ENCODE assay signal across 31 cellular contexts in genomic region chr1:81044708-81045107, GRCh38.
DNase-seq lines count a peak whose midpoint lies in the region; ATAC-seq and TF ChIP-seq lines count a peak whose summit lies in the region.
"Had no signal": no experiment of that assay in that cellular context is flagged by ENCODE, and none has a peak within 500 bp of the region (broad histone marks: within the 10 kb centered on the region; RNA-seq: fewer than 3 reads in every experiment).

No MANE protein-coding gene starts in this region.

- H4K20me1 ChIP-seq in SK-N-SH (ENCODE audit: insufficient read depth), result no peaks in the 10 kb centered on the region
- H4K20me1 ChIP-seq in SU-DHL-6 (ENCODE audit: low read depth, low read length), result no peaks in the 10 kb centered on the region
- H4K20me1 ChIP-seq: BLaER1 treated with 17β-estradiol and CSF1 and Interleukin-3, amounts not matched to agents 10 nM and 100 nM had no signal

- CTCF ChIA-PET in SK-N-SH (lab: Yijun Ruan, JAX), result no interaction called here

- H3F3A ChIP-seq in SK-N-SH (replicated peaks; ENCODE audit: insufficient read depth) (no peaks in the 10 kb centered on the region), SU-DHL-6 (ENCODE audit: insufficient read depth) (no peaks in the 10 kb centered on the region)

- DNase-seq in SK-N-SH (no peak), fibroblast of peridontal ligament (ENCODE audit: extremely low read depth) (peak; percentile 13), stromal cell of bone marrow (ENCODE audit: low read depth) (peak; percentile 1), DMS153 (lab: John Stamatoyannopoulos, UW) (no peak), NCI-H187 treated with DMSO at 0.1 percent for 48 hours (lab: John Stamatoyannopoulos, UW) (no peak)
- no peak for DNase-seq in stimulated activated CD4-positive, alpha-beta T cell treated with anti-CD3 and anti-CD28 coated beads, Interleukin-4, amount 100 ng/mL, for 1 hour
- DNase-seq: activated B cell treated with CpG ODN at 0.5 μM for 24 hours; activated CD8-positive, alpha-beta T cell treated with anti-CD3 and anti-CD28 coated beads for 36 hours; activated naive CD4-positive, alpha-beta T cell treated with anti-CD3 and anti-CD28 coated beads, Interleukin-2, amount 10 ng/mL, durations not matched to agents 7 days and 5 days; activated T-cell treated with anti-CD3 and anti-CD28 coated beads, Interleukin-2, amount 50 U/mL, for 48 hours; Calu3; foreskin fibroblast; GDM1; hypothalamus; kidney; NCI-H2029 treated with DMSO at 0.1 percent for 48 hours; NCI-H69; OCI-M1; posterior cingulate gyrus; stimulated activated CD4-positive, alpha-beta T cell treated with anti-CD3 and anti-CD28 coated beads, Interleukin-4, amount 100 ng/mL, for 24 hours; upper lobe of right lung had no signal

- ATAC-seq in SK-N-SH treated with all-trans-retinoic acid at 6 μM for 48 hours, result 0 out of 3 replicates have a peak, but pooled peaks have one; percentile 30
- ATAC-seq: A549; activated CD8-positive, alpha-beta T cell treated with anti-CD3 and anti-CD28 coated beads for 36 hours; HCT116; K562; natural killer cell treated with Interleukin-12 subunit alpha and Interleukin-12 subunit beta and Interleukin-15 and Interleukin-18, amount 100 ng/mL, for 72 hours; upper lobe of right lung had no signal

- no peaks in the 10 kb centered on the region for H3K36me3 ChIP-seq in SK-N-SH (replicated peaks in 1 of 2; ENCODE audit: control insufficient read depth in 1 of 2, insufficient read depth in 2 of 2, low read length in 1 of 2)
- no peaks in the 10 kb centered on the region for H3K36me3 ChIP-seq in SU-DHL-6 (ENCODE audit: low read length)
- H3K36me3 ChIP-seq: ascending aorta; BLaER1 treated with 17β-estradiol and CSF1 and Interleukin-3, amounts not matched to agents 10 nM and 100 nM; SJCRH30; upper lobe of right lung had no signal

- H3K79me2 ChIP-seq in SK-N-SH (ENCODE audit: insufficient read depth), result no peaks in the 10 kb centered on the region
- H3K79me2 ChIP-seq in SU-DHL-6 (ENCODE audit: insufficient read depth, low read length), result no peaks in the 10 kb centered on the region

- no peaks in the 10 kb centered on the region; a peak in 1 of 4 replicates for H3K4me1 ChIP-seq in SK-N-SH (ENCODE audit: control insufficient read depth in 1 of 2, insufficient read depth in 2 of 2, low read depth in 1 of 2, low read length in 1 of 2)
- H3K4me1 ChIP-seq: A549; ascending aorta; BLaER1 treated with 17β-estradiol and CSF1 and Interleukin-3, amounts not matched to agents 10 nM and 100 nM; SJCRH30; upper lobe of right lung had no signal

- H3K4me2 ChIP-seq in SK-N-SH (no peak overlapping the region), SU-DHL-6 (ENCODE audit: low read depth, low read length, poor library complexity, severe bottlenecking) (no peak overlapping the region)
- H3K4me2 ChIP-seq: A549; BLaER1 treated with 17β-estradiol and CSF1 and Interleukin-3, amounts not matched to agents 10 nM and 100 nM had no signal

- TF ChIP-seq CTCF in SK-N-SH (IDR thresholded peaks at IDR 0.05) (no peak), SU-DHL-6 (IDR thresholded peaks at IDR 0.05; ENCODE audit: insufficient read depth, low read length, poor library complexity, severe bottlenecking) (no peak)

- 72% methylated on average over 2 of the region's 2 CpGs for WGBS in SK-N-SH (ENCODE audit: low lambda C conversion rate)

- no peak overlapping the region for H3K4me3 ChIP-seq in SK-N-SH (ENCODE audit: low read depth in 2 of 2, low read length in 1 of 2)
- no peak overlapping the region for H3K4me3 ChIP-seq in SU-DHL-6 (ENCODE audit: insufficient read depth, low read length, poor library complexity, severe bottlenecking)
- H3K4me3 ChIP-seq: A549; ascending aorta; BLaER1 treated with 17β-estradiol and CSF1 and Interleukin-3, amounts not matched to agents 10 nM and 100 nM; K562; SJCRH30; skin epidermis; upper lobe of right lung had no signal

- H3K27me3 ChIP-seq in SK-N-SH (ENCODE audit: insufficient read depth), result no peaks in the 10 kb centered on the region
- no peaks in the 10 kb centered on the region for H3K27me3 ChIP-seq in SU-DHL-6 (ENCODE audit: low read length)
- H3K27me3 ChIP-seq: ascending aorta; BLaER1 treated with 17β-estradiol and CSF1 and Interleukin-3, amounts not matched to agents 10 nM and 100 nM; SJCRH30; upper lobe of right lung had no signal

- no peak for TF ChIP-seq EP300 in SK-N-SH (IDR thresholded peaks at IDR 0.05; ENCODE audit: borderline replicate concordance in 1 of 2, low read depth in 1 of 2, low read length in 1 of 2)

- H2AFZ ChIP-seq in SK-N-SH (ENCODE audit: low read depth) (no peak overlapping the region), SU-DHL-6 (ENCODE audit: low read depth, low read length, severe bottlenecking) (peak overlapping the region; percentile 46)

- H3K9me2 ChIP-seq in SK-N-SH, result no peaks in the 10 kb centered on the region
- no peaks in the 10 kb centered on the region; the same call in 1 of the 2 replicates for H3K9me2 ChIP-seq in SU-DHL-6 (replicated peaks; ENCODE audit: insufficient read depth, low read length)

- POLR2A ChIA-PET in SK-N-SH (lab: Yijun Ruan, JAX), result no interaction called here

- H3K9me3 ChIP-seq in SK-N-SH (no peaks in the 10 kb centered on the region), SU-DHL-6 (ENCODE audit: insufficient read depth, low read length) (no peaks in the 10 kb centered on the region)
- H3K9me3 ChIP-seq: A549; ascending aorta; BLaER1 treated with 17β-estradiol and CSF1 and Interleukin-3, amounts not matched to agents 10 nM and 100 nM; SJCRH30; upper lobe of right lung had no signal

- no peak for TF ChIP-seq RAD21 in SK-N-SH (IDR thresholded peaks at IDR 0.05; ENCODE audit: low read length)

- H3K9ac ChIP-seq in SK-N-SH (no peak overlapping the region), SU-DHL-6 (ENCODE audit: low read length) (no peak overlapping the region)
- H3K9ac ChIP-seq: BLaER1 treated with 17β-estradiol and CSF1 and Interleukin-3, amounts not matched to agents 10 nM and 100 nM had no signal

- H3K27ac ChIP-seq in SK-N-SH (ENCODE audit: low read depth in 2 of 2, low read length in 1 of 2), result no peak overlapping the region
- no peak overlapping the region for H3K27ac ChIP-seq in SU-DHL-6 (ENCODE audit: low read depth, low read length)
- H3K27ac ChIP-seq: A549; ascending aorta; BLaER1 treated with 17β-estradiol and CSF1 and Interleukin-3, amounts not matched to agents 10 nM and 100 nM; SJCRH30; skin epidermis; upper lobe of right lung had no signal

TF ChIP-seq in SK-N-SH treated with all-trans-retinoic acid at 6 μM for 48 hours, 23 proteins besides CTCF, POLR2A, EP300 and RAD21 (continues in another document):
- no peak for TF ChIP-seq RARB (CRISPR knock-in tag; IDR thresholded peaks at IDR 0.05)
- no peak for TF ChIP-seq TOX (CRISPR knock-in tag; IDR thresholded peaks at IDR 0.05; ENCODE audit: borderline replicate concordance)
- TF ChIP-seq ZC3H10 (CRISPR knock-in tag; IDR thresholded peaks at IDR 0.05), result no peak
- TF ChIP-seq CSDC2 (CRISPR knock-in tag; IDR thresholded peaks at IDR 0.05), result no peak
- no peak for TF ChIP-seq POU6F1 (CRISPR knock-in tag; IDR thresholded peaks at IDR 0.05; ENCODE audit: borderline replicate concordance, low read depth)
- no peak for TF ChIP-seq SNAI2 (CRISPR knock-in tag; IDR thresholded peaks at IDR 0.05)

TF ChIP-seq in SK-N-SH, 30 proteins besides CTCF, POLR2A, EP300 and RAD21 (continues in another document):
- TF ChIP-seq FOXJ3 (CRISPR knock-in tag; IDR thresholded peaks at IDR 0.05), result no peak
- TF ChIP-seq USF1 (IDR thresholded peaks at IDR 0.05; ENCODE audit: borderline replicate concordance, low read depth), result no peak
- no peak for TF ChIP-seq RCOR1 (IDR thresholded peaks at IDR 0.05; ENCODE audit: low read length)
- no peak for TF ChIP-seq RXRA (IDR thresholded peaks at IDR 0.05; ENCODE audit: borderline replicate concordance, low read depth)
- no peak for TF ChIP-seq YY1 (IDR thresholded peaks at IDR 0.05; ENCODE audit: low read depth)
- TF ChIP-seq JUND (IDR thresholded peaks at IDR 0.05), result no peak
- no peak for TF ChIP-seq REST (IDR thresholded peaks at IDR 0.05; ENCODE audit: low read depth, low read length)
- no peak; the same call in 1 of the 2 replicates for TF ChIP-seq TCF12 (IDR thresholded peaks at IDR 0.05)
- no peak for TF ChIP-seq TEAD4 (IDR thresholded peaks at IDR 0.05; ENCODE audit: borderline replicate concordance, insufficient read depth)
- TF ChIP-seq ELF1 (IDR thresholded peaks at IDR 0.05), result no peak
- no peak for TF ChIP-seq SIN3A (IDR thresholded peaks at IDR 0.05; ENCODE audit: borderline replicate concordance, low read depth, low read length)
- TF ChIP-seq MEF2A (IDR thresholded peaks at IDR 0.05; ENCODE audit: borderline replicate concordance, low read depth), result no peak
- no peak for TF ChIP-seq EZH2phosphoT487 (IDR thresholded peaks at IDR 0.05; ENCODE audit: borderline replicate concordance, low read depth)

Comparison
In these comparisons a context has a peak if more than half of its experiments do, and no peak if none do; other contexts are left out.
1. DNase-seq: peak in fibroblast of peridontal ligament (single experiment) and stromal cell of bone marrow (single experiment); none in SK-N-SH (single experiment), DMS153 (single experiment), stimulated activated CD4-positive, alpha-beta T cell treated with anti-CD3 and anti-CD28 coated beads, Interleukin-4, amount 100 ng/mL, for 1 hour (single experiment) and NCI-H187 treated with DMSO at 0.1 percent for 48 hours (single experiment).